Comparison of ENCODE assay signal across 1 cellular context in genomic region chr6:37700266-37700973, GRCh38.
TF ChIP-seq lines count a peak whose summit lies in the region.

No MANE protein-coding gene starts in this region.

TF ChIP-seq in IMR-90, 13 proteins besides CTCF, POLR2A, EP300 and RAD21 (continued from another document):
- TF ChIP-seq ELK1 (IDR thresholded peaks at IDR 0.05; ENCODE audit: borderline replicate concordance, low read depth, low read length), result no peak
- no peak for TF ChIP-seq BHLHE40 (IDR thresholded peaks at IDR 0.05; ENCODE audit: low read depth, low read length)
- TF ChIP-seq MAZ (IDR thresholded peaks at IDR 0.05; ENCODE audit: borderline replicate concordance, low read depth, low read length), result no peak
- no peak for TF ChIP-seq SMC3 (IDR thresholded peaks at IDR 0.05; ENCODE audit: low read depth, low read length)
- no peak for TF ChIP-seq CHD1 (IDR thresholded peaks at IDR 0.05; ENCODE audit: low read depth, low read length)
